ENCODE assay signal across 8 cellular contexts in the genomic region with DNA sequence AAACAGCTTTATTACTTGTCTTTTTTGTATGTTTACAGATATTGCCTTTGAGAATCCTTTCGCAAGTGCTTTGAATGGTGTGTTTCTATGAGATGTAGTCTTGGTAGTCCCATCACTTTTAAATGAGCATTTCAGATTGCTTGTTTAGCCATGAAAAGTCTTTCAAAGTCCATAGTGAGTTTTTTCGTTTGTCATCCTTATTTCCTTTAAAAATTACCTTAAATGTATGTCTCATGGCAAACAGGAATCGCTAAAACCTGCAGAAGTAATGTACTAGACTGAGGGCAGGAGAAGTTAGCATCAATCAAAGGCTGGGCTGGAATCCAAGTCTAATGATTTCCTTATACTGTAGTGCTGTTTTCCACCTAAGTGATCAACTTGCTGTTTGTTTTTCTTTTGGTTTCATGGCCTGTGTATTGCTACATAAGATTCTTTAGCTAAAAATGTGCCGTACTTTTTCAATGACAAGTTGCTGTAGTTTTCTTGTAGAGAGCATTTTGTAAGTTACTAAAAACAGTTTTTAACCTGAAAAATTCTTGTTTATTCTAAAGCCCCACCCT. TPM values are rescaled to one million over a fixed set of nuclear protein-coding genes. Genes with fewer than 3 reads are reported as not detected.
DNase-seq lines count a peak whose midpoint lies in the region; ATAC-seq and TF ChIP-seq lines count a peak whose summit lies in the region.

No MANE protein-coding gene starts in this region.

- no peaks in the 10 kb centered on the region for H3K27me3 ChIP-seq in CD4-positive, alpha-beta T cell (ENCODE audit: control insufficient read depth, insufficient read depth, low read length)
- no peaks in the 10 kb centered on the region for H3K27me3 ChIP-seq in tibial nerve

- no peaks in the 10 kb centered on the region for H3K9me3 ChIP-seq in CD4-positive, alpha-beta T cell (ENCODE audit: control insufficient read depth, low read length)
- no peaks in the 10 kb centered on the region for H3K9me3 ChIP-seq in HEK293 (ENCODE audit: control insufficient read depth, insufficient read depth, low read depth, low read length)
- no peaks in the 10 kb centered on the region for H3K9me3 ChIP-seq in tibial nerve

- H3K36me3 Mint-ChIP-seq in CD4-positive, alpha-beta T cell (ENCODE audit: low read depth) = peaks cover 17% of the 10 kb centered on the region
- peaks cover 28% of the 10 kb centered on the region for H3K36me3 Mint-ChIP-seq in activated CD8-positive, alpha-beta T cell treated with anti-CD3 and anti-CD28 coated beads, Interleukin-2, amount 10 ng/mL, durations not matched to agents 7 days and 5 days (ENCODE audit: low read depth)
- no peaks in the 10 kb centered on the region for H3K36me3 Mint-ChIP-seq in immature natural killer cell

- peak overlapping the region; percentile 99 for H3K4me3 ChIP-seq in HEK293 (ENCODE audit: low read depth, low read length)
- peak overlapping the region; percentile 55 to 98 (median 88) for H3K4me3 ChIP-seq in tibial nerve

- H3K27ac ChIP-seq in CD4-positive, alpha-beta T cell (ENCODE audit: low read depth, low read length) = no peak overlapping the region
- H3K27ac ChIP-seq in HEK293 (ENCODE audit: extremely low read depth, low read depth, low read length) (peak overlapping the region; percentile 95; the same call in 1 of the 2 replicates), tibial nerve (no peak overlapping the region)

- CTCF ChIA-PET in CD4-positive, alpha-beta T cell (lab: Charles Lee) = no interaction called here
- CTCF ChIA-PET in HEK293 (lab: Yijun Ruan, JAX) = interaction anchor here (0.6 kb wide), 1 partner anchor 19 kb away, joined by 3 read pairs; no protein-coding TSS in a partner anchor
- CTCF ChIA-PET in activated CD8-positive, alpha-beta T cell treated with anti-CD3 and anti-CD28 coated beads, Interleukin-2, amount 10 ng/mL, durations not matched to agents 7 days and 5 days (lab: Charles Lee) = no interaction called here

- H3K4me3 Mint-ChIP-seq in CD4-positive, alpha-beta T cell = peak overlapping the region; percentile 90
- H3K4me3 Mint-ChIP-seq in activated CD8-positive, alpha-beta T cell treated with anti-CD3 and anti-CD28 coated beads, Interleukin-2, amount 10 ng/mL, durations not matched to agents 7 days and 5 days = peak overlapping the region; percentile 99
- H3K4me3 Mint-ChIP-seq in immature natural killer cell = peak overlapping the region; percentile 88 to 98 (median 93)

- DNase-seq in CD4-positive, alpha-beta T cell = no peak
- DNase-seq in activated CD8-positive, alpha-beta T cell treated with anti-CD3 and anti-CD28 coated beads, Interleukin-2, amount 10 ng/mL, durations not matched to agents 7 days and 5 days = no peak
- DNase-seq in immature natural killer cell (no peak), tibial nerve (ENCODE audit: low spot score in 2 of 2) (no peak), globus pallidus (ENCODE audit: low spot score) (no peak)

- 17 to 19% methylated on average over 4 of the region's 4 CpGs for WGBS in tibial nerve, 2 donors

- TF ChIP-seq POLR2A in tibial nerve (IDR thresholded peaks at IDR 0.05) = no peak

- no peaks in the 10 kb centered on the region for H3K9me3 Mint-ChIP-seq in CD4-positive, alpha-beta T cell
- H3K9me3 Mint-ChIP-seq in activated CD8-positive, alpha-beta T cell treated with anti-CD3 and anti-CD28 coated beads, Interleukin-2, amount 10 ng/mL, durations not matched to agents 7 days and 5 days (ENCODE audit: insufficient read depth) = no peaks in the 10 kb centered on the region
- peaks cover 0 to 2% (median 0%) of the 10 kb centered on the region in 6 donors for H3K9me3 Mint-ChIP-seq in immature natural killer cell

- intact Hi-C loops in CD4-positive, alpha-beta T cell (cut with DNase I, micrococcal nuclease) = loop anchor here in 1 of 2 experiments (5.0 kb wide), 1 partner anchor 184 kb away; a partner anchor contains a TSS

- H3K36me3 ChIP-seq in HEK293 (ENCODE audit: control insufficient read depth in 2 of 2, insufficient read depth in 1 of 2, low read length in 2 of 2) (peaks cover 17 to 24% of the 10 kb centered on the region in 2 experiments), tibial nerve (no peaks in the 10 kb centered on the region)

- no peak for TF ChIP-seq CTCF in CD4-positive, alpha-beta T cell (IDR thresholded peaks at IDR 0.05)
- TF ChIP-seq CTCF in HEK293 (tag by site-specific recombination; IDR thresholded peaks at IDR 0.05) (no peak), tibial nerve (IDR thresholded peaks at IDR 0.05) (no peak)

- ATAC-seq in CD4-positive, alpha-beta T cell (ENCODE audit: poor library complexity) = no peak
- no peak for ATAC-seq in activated CD8-positive, alpha-beta T cell treated with anti-CD3 and anti-CD28 coated beads, Interleukin-2, amount 10 ng/mL, durations not matched to agents 7 days and 5 days
- ATAC-seq in GM18868 (IDR thresholded peaks at IDR 0.05; ENCODE audit: unreplicated experiment) (no peak), HG02642 (IDR thresholded peaks at IDR 0.05; ENCODE audit: poor library complexity, unreplicated experiment) (no peak)

- TF ChIP-seq EP300 in tibial nerve (IDR thresholded peaks at IDR 0.05) = no peak

- peaks cover 18% of the 10 kb centered on the region for H3K4me1 ChIP-seq in HEK293 (ENCODE audit: control insufficient read depth, insufficient read depth, low read length)
- H3K4me1 ChIP-seq in tibial nerve = peaks cover 0 to 23% (median 6%) of the 10 kb centered on the region in 4 donors

- POLR2A ChIA-PET in CD4-positive, alpha-beta T cell (lab: Charles Lee) = no interaction called here
- POLR2A ChIA-PET in HEK293 (lab: Yijun Ruan, JAX) = interaction anchor here (0.8 to 2.1 kb wide), 6 partner anchors 9 to 145 kb away, joined by 3 to 8 read pairs (median 3); a partner anchor contains a TSS
- POLR2A ChIA-PET in activated CD8-positive, alpha-beta T cell treated with anti-CD3 and anti-CD28 coated beads, Interleukin-2, amount 10 ng/mL, durations not matched to agents 7 days and 5 days (lab: Charles Lee) = interaction anchor here (0.8 to 2.1 kb wide), 3 partner anchors 9 to 184 kb away, joined by 3 to 11 read pairs (median 6); a partner anchor contains a TSS

- no peaks in the 10 kb centered on the region for H3K27me3 Mint-ChIP-seq in CD4-positive, alpha-beta T cell
- peaks cover 3% of the 10 kb centered on the region for H3K27me3 Mint-ChIP-seq in activated CD8-positive, alpha-beta T cell treated with anti-CD3 and anti-CD28 coated beads, Interleukin-2, amount 10 ng/mL, durations not matched to agents 7 days and 5 days (ENCODE audit: low read depth)
- H3K27me3 Mint-ChIP-seq in immature natural killer cell (ENCODE audit: low read depth in 3 of 3) = peaks cover 0 to 10% (median 6%) of the 10 kb centered on the region in 3 donors

- peaks cover 21% of the 10 kb centered on the region for H3K4me1 Mint-ChIP-seq in CD4-positive, alpha-beta T cell (ENCODE audit: low read depth)
- H3K4me1 Mint-ChIP-seq in activated CD8-positive, alpha-beta T cell treated with anti-CD3 and anti-CD28 coated beads, Interleukin-2, amount 10 ng/mL, durations not matched to agents 7 days and 5 days (ENCODE audit: low read depth) = peaks cover 36% of the 10 kb centered on the region
- H3K4me1 Mint-ChIP-seq in immature natural killer cell = peaks cover 25 to 29% of the 10 kb centered on the region in 2 donors

- H3K27ac Mint-ChIP-seq in CD4-positive, alpha-beta T cell = peak overlapping the region; percentile 78
- peak overlapping the region; percentile 98 for H3K27ac Mint-ChIP-seq in activated CD8-positive, alpha-beta T cell treated with anti-CD3 and anti-CD28 coated beads, Interleukin-2, amount 10 ng/mL, durations not matched to agents 7 days and 5 days
- H3K27ac Mint-ChIP-seq in immature natural killer cell = peak overlapping the region in 4 of 6 donors; percentile 35 to 87 (median 74)

TF ChIP-seq in HEK293, 187 proteins besides CTCF, POLR2A, EP300 and RAD21 (continues in another document):
- TF ChIP-seq, protein P1, sequence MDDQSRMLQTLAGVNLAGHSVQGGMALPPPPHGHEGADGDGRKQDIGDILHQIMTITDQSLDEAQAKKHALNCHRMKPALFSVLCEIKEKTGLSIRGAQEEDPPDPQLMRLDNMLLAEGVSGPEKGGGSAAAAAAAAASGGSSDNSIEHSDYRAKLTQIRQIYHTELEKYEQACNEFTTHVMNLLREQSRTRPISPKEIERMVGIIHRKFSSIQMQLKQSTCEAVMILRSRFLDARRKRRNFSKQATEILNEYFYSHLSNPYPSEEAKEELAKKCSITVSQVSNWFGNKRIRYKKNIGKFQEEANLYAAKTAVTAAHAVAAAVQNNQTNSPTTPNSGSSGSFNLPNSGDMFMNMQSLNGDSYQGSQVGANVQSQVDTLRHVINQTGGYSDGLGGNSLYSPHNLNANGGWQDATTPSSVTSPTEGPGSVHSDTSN (CRISPR knock-in tag; IDR thresholded peaks at IDR 0.05) = no peak
- TF ChIP-seq, protein P2, sequence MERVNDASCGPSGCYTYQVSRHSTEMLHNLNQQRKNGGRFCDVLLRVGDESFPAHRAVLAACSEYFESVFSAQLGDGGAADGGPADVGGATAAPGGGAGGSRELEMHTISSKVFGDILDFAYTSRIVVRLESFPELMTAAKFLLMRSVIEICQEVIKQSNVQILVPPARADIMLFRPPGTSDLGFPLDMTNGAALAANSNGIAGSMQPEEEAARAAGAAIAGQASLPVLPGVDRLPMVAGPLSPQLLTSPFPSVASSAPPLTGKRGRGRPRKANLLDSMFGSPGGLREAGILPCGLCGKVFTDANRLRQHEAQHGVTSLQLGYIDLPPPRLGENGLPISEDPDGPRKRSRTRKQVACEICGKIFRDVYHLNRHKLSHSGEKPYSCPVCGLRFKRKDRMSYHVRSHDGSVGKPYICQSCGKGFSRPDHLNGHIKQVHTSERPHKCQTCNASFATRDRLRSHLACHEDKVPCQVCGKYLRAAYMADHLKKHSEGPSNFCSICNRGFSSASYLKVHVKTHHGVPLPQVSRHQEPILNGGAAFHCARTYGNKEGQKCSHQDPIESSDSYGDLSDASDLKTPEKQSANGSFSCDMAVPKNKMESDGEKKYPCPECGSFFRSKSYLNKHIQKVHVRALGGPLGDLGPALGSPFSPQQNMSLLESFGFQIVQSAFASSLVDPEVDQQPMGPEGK (tag by site-specific recombination; IDR thresholded peaks at IDR 0.05) = no peak
- TF ChIP-seq, protein P3, sequence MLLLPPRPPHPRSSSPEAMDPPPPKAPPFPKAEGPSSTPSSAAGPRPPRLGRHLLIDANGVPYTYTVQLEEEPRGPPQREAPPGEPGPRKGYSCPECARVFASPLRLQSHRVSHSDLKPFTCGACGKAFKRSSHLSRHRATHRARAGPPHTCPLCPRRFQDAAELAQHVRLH (tag by site-specific recombination; IDR thresholded peaks at IDR 0.05) = no peak
- no peak for TF ChIP-seq ZBTB21 (tag by site-specific recombination; IDR thresholded peaks at IDR 0.05)

RNA-seq across cellular contexts. Expression of a gene that starts 1.1 kb away (rescaled TPM):
- total RNA-seq in CD4-positive, alpha-beta T cell = 10 to 100 TPM in 1 of 2 experiments, 1 to 10 TPM in 1; 9.5 to 10.3 TPM
- total RNA-seq in activated CD8-positive, alpha-beta T cell treated with anti-CD3 and anti-CD28 coated beads, Interleukin-2, amount 10 ng/mL, durations not matched to agents 7 days and 5 days = 100 to 1,000 TPM; 157 to 164 TPM
- 1 to 10 TPM; 1.8 to 7.5 (median 2.9) TPM for polyA plus RNA-seq in immature natural killer cell
- total RNA-seq in tibial nerve = 10 to 100 TPM in 1 of 4 donors, 1 to 10 TPM in 3; 3.1 to 11.8 (median 5.8) TPM

Comparison
In these comparisons a context has a peak if more than half of its experiments do, and no peak if none do; other contexts are left out.
1. RNA of a gene that starts 1.1 kb away (total RNA-seq): 157 to 164 TPM in activated CD8-positive, alpha-beta T cell treated with anti-CD3 and anti-CD28 coated beads, Interleukin-2, amount 10 ng/mL, durations not matched to agents 7 days and 5 days; 9.5 to 10.3 TPM in CD4-positive, alpha-beta T cell and 3.1 to 11.8 TPM in tibial nerve; every median in the first group is over 10 times any median in the second.
2. Peak in every context shown above with its lines, with median percentiles within 50 percentile points of each other: H3K27ac Mint-ChIP-seq and H3K4me3 Mint-ChIP-seq.